ENCODE assay signal across 23 cellular contexts in the genomic region with DNA sequence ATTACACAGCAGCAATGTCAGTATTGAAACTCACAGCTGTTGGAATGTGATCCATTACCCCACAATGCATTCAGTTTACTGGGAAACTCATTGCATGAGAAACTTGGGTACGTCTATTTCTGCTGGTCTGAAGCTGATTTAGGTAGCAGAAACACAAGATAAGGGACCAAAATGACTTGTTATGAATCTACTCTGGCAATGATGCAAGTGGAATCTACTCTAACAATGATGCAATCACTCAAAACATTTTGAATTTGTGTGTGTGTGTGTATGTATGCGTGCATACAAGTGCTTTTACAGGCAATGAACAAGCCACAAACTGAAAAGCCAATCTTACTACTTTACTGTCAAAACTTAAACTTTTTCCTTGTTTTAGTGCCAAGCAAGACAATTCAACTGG.
DNase-seq lines count a peak whose midpoint lies in the region; ATAC-seq, FAIRE-seq and TF ChIP-seq lines count a peak whose summit lies in the region.
"Had no signal": no experiment of that assay in that cellular context is flagged by ENCODE, and none has a peak within 500 bp of the region (broad histone marks: within the 10 kb centered on the region; RNA-seq: fewer than 3 reads in every experiment).

No MANE protein-coding gene starts in this region.

- H3K27me3 ChIP-seq in HepG2 (ENCODE audit: control insufficient read depth in 1 of 2, insufficient read depth in 2 of 2, low read length in 2 of 2) (no peaks in the 10 kb centered on the region), right lobe of liver (no peaks in the 10 kb centered on the region), gastroesophageal sphincter (no peaks in the 10 kb centered on the region)
- H3K27me3 ChIP-seq: BE2C; BLaER1 treated with 17β-estradiol and CSF1 and Interleukin-3, amounts not matched to agents 10 nM and 100 nM had no signal

- no peak overlapping the region for H3K4me3 ChIP-seq in HepG2 (replicated peaks in 1 of 3; ENCODE audit: insufficient read depth in 1 of 3, low read depth in 2 of 3, low read length in 3 of 3)
- H3K4me3 ChIP-seq in right lobe of liver, result no peak overlapping the region
- H3K4me3 ChIP-seq in fibroblast of villous mesenchyme (ENCODE audit: low read depth, low read length), result no peak overlapping the region
- H3K4me3 ChIP-seq in gastroesophageal sphincter, result no peak overlapping the region
- H3K4me3 ChIP-seq: BLaER1 treated with 17β-estradiol and CSF1 and Interleukin-3, amounts not matched to agents 10 nM and 100 nM; GM23248 had no signal

- CTCF ChIA-PET in HepG2 (lab: Yijun Ruan, JAX; ENCODE audit: low intra/inter-chr PET ratio, low total read pairs), result no interaction called here

- BruUV-seq in HepG2 (replicated peaks; lab: Mats Ljungman, UMichigan), result no TSS peak

- H3K9me3 ChIP-seq in HepG2 (ENCODE audit: low read length) (no peaks in the 10 kb centered on the region), right lobe of liver (no peaks in the 10 kb centered on the region), gastroesophageal sphincter (no peaks in the 10 kb centered on the region)
- H3K9me3 ChIP-seq: BE2C had no signal

- no peaks in the 10 kb centered on the region for H3K36me3 ChIP-seq in HepG2 (replicated peaks in 1 of 2; ENCODE audit: control insufficient read depth in 1 of 2, insufficient read depth in 2 of 2, low read length in 2 of 2)
- H3K36me3 ChIP-seq in right lobe of liver, result no peaks in the 10 kb centered on the region
- no peaks in the 10 kb centered on the region for H3K36me3 ChIP-seq in gastroesophageal sphincter
- H3K36me3 ChIP-seq: BE2C; BLaER1 treated with 17β-estradiol and CSF1 and Interleukin-3, amounts not matched to agents 10 nM and 100 nM had no signal

- H3K4me1 ChIP-seq in HepG2 (ENCODE audit: insufficient read depth, low read length) (no peaks in the 10 kb centered on the region), right lobe of liver (no peaks in the 10 kb centered on the region), gastroesophageal sphincter (no peaks in the 10 kb centered on the region)
- H3K4me1 ChIP-seq: BE2C; BLaER1 treated with 17β-estradiol and CSF1 and Interleukin-3, amounts not matched to agents 10 nM and 100 nM had no signal

- WGBS in HepG2 (ENCODE audit: low lambda C conversion rate), result 6% methylated on average over 2 of the region's 2 CpGs
- whole genome bisulfite sequencing in right lobe of liver (ENCODE audit: insufficient coverage, low coverage, low lambda C conversion rate, missing lambda C conversion rate), result 80% methylated on average over 2 of the region's 2 CpGs
- WGBS in gastroesophageal sphincter (ENCODE audit: low coverage in 1 of 2), 2 donors, result 64 to 65% methylated on average over 2 of the region's 2 CpGs

- TF ChIP-seq POLR2A in HepG2 (IDR thresholded peaks at IDR 0.05; ENCODE audit: insufficient read depth in 1 of 2, low read depth in 2 of 2, low read length in 2 of 2) (no peak), right lobe of liver (IDR thresholded peaks at IDR 0.05) (no peak), gastroesophageal sphincter (IDR thresholded peaks at IDR 0.05) (no peak)

- DNase-seq in HepG2 (ENCODE audit: low spot score), result no peak
- no peak for DNase-seq in right lobe of liver
- peak; percentile 75 for DNase-seq in OCI-M1 (lab: John Stamatoyannopoulos, UW)
- peak; percentile 5 for DNase-seq in fibroblast of villous mesenchyme (ENCODE audit: low read depth)
- no peak for DNase-seq in ACHN
- DNase-seq in GM19240 (ENCODE audit: insufficient read length, low spot score), result no peak
- DNase-seq: AML-193; BE2C; CD4-positive, alpha-beta T cell; CD8-positive, alpha-beta memory T cell; DMS53; DMS79 treated with DMSO at 0.1 percent for 48 hours; GF-D8; GM23248; H7; HCEC 1CT had no signal

- FAIRE-seq in HepG2 (lab: Jason Lieb, UNC), result no peak
- FAIRE-seq: A204.1, GM12891, GM18507, H1 had no signal

- in situ Hi-C loops in HepG2 (cut with HindIII; ENCODE audit: extremely low pct_ligation_motif_present, low pct_unique_long_range_greater_than_20kb) (no loop called here), ACHN (cut with HindIII; ENCODE audit: low pct_ligation_motif_present, low pct_unique_long_range_greater_than_20kb, low sequenced_read_pairs) (no loop called here)

- H2AFZ ChIP-seq in HepG2 (ENCODE audit: low read length), result no peak overlapping the region
- H2AFZ ChIP-seq: GM23248 had no signal

- no peak overlapping the region for H3K4me2 ChIP-seq in HepG2 (ENCODE audit: low read depth, low read length)
- H3K4me2 ChIP-seq: BLaER1 treated with 17β-estradiol and CSF1 and Interleukin-3, amounts not matched to agents 10 nM and 100 nM had no signal

- no peak overlapping the region for H3K9ac ChIP-seq in HepG2 (ENCODE audit: insufficient read depth, low read depth, low read length)
- H3K9ac ChIP-seq: BLaER1 treated with 17β-estradiol and CSF1 and Interleukin-3, amounts not matched to agents 10 nM and 100 nM; GM23248 had no signal

- H3K27ac ChIP-seq in HepG2 (ENCODE audit: extremely low read length, insufficient read depth, low read length) (no peak overlapping the region), right lobe of liver (no peak overlapping the region), gastroesophageal sphincter (no peak overlapping the region)
- H3K27ac ChIP-seq: 22Rv1; BLaER1 treated with 17β-estradiol and CSF1 and Interleukin-3, amounts not matched to agents 10 nM and 100 nM; GM23248 had no signal

- no peak for TF ChIP-seq RAD21 in HepG2 (CRISPR knock-in tag; IDR thresholded peaks at IDR 0.05)

- H3K79me2 ChIP-seq in HepG2 (ENCODE audit: insufficient read depth, low read length), result no peaks in the 10 kb centered on the region

- no peaks in the 10 kb centered on the region for H4K20me1 ChIP-seq in HepG2 (ENCODE audit: insufficient read depth, low read length)
- H4K20me1 ChIP-seq: BLaER1 treated with 17β-estradiol and CSF1 and Interleukin-3, amounts not matched to agents 10 nM and 100 nM had no signal

- POLR2A ChIA-PET in HepG2 (lab: Yijun Ruan, JAX), result no interaction called here

- ATAC-seq in HepG2, result no peak
- ATAC-seq in right lobe of liver, result no peak
- no peak for ATAC-seq in gastroesophageal sphincter

- intact Hi-C loops in HepG2 (cut with micrococcal nuclease; ENCODE audit: unreplicated experiment), result no loop called here
- intact Hi-C loops in right lobe of liver (cut with DNase I), result no loop called here

- no peak for TF ChIP-seq CTCF in HepG2 (CRISPR knock-in tag; IDR thresholded peaks at IDR 0.05)
- no peak for TF ChIP-seq CTCF in right lobe of liver (IDR thresholded peaks at IDR 0.05)
- TF ChIP-seq CTCF in fibroblast of villous mesenchyme (IDR thresholded peaks at IDR 0.05; ENCODE audit: insufficient read depth, low read depth, low read length), result no peak
- no peak for TF ChIP-seq CTCF in gastroesophageal sphincter (IDR thresholded peaks at IDR 0.05)

- TF ChIP-seq EP300 in HepG2 (IDR thresholded peaks at IDR 0.05; ENCODE audit: low read depth in 2 of 2, low read length in 2 of 2) (no peak), HepG2 (CRISPR knock-in tag; IDR thresholded peaks at IDR 0.05; ENCODE audit: borderline replicate concordance) (no peak), gastroesophageal sphincter (IDR thresholded peaks at IDR 0.05) (no peak)

TF ChIP-seq in HepG2, 621 proteins besides CTCF, POLR2A, EP300 and RAD21:
- TF ChIP-seq THYN1 (CRISPR knock-in tag; IDR thresholded peaks at IDR 0.05; ENCODE audit: borderline replicate concordance, low read depth) (no peak), ATF7 (IDR thresholded peaks at IDR 0.05) (peak; percentile 73), ATF7 (CRISPR knock-in tag; IDR thresholded peaks at IDR 0.05) (no peak), CEBPB (IDR thresholded peaks at IDR 0.05; ENCODE audit: borderline replicate concordance, low read depth, low read length) (peak; percentile 43; the same call in 1 of the 2 replicates)

Comparison
In these comparisons a context has a peak if more than half of its experiments do, and no peak if none do; other contexts are left out.
1. DNase-seq: peak in OCI-M1 (single experiment) and fibroblast of villous mesenchyme (single experiment); none in HepG2 (single experiment), right lobe of liver (0 of 3), ACHN (single experiment) and GM19240 (single experiment).